Comparison of ENCODE assay signal across 25 cellular contexts in the genomic region with DNA sequence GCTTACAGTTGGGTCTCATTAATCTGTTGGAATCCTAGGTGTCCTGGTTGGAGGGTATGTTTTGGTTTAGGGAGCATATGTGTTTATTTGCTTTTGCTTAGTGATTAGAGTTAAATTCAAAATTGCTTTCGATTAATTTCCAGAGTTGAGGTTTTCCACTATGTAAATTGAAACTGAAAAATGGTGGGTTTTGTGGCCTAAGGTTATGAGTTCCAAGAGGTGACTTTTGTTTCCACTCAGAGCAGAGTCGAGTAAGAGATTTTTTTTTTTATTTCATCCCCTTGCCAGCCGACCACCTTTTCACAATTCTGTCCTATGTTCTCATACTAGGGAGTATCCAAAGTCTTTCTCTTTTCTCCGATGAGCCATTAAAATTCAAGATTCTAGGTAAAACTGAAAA.
"Had no signal": no experiment of that assay in that cellular context is flagged by ENCODE, and none has a peak within 500 bp of the region (broad histone marks: within the 10 kb centered on the region; RNA-seq: fewer than 3 reads in every experiment).

No MANE protein-coding gene starts in this region.

- H3K36me3 Mint-ChIP-seq: mesothelial cell of epicardium; naive B cell; naive thymus-derived CD8-positive, alpha-beta T cell had no signal

- DNase-seq: cortex of kidney; effector CD8-positive, alpha-beta T cell; effector memory CD8-positive, alpha-beta T cell; endodermal cell; erythroblast; esophagus squamous epithelium; foreskin fibroblast; foreskin melanocyte; gastrocnemius medialis; glutamatergic neuron; head of caudate nucleus; heart right ventricle; hippocampal formation; left cardiac atrium; left lung; left ventricle myocardium superior; lower lobe of right lung; mesenchymal stem cell; mucosa of descending colon; naive B cell; naive thymus-derived CD8-positive, alpha-beta T cell had no signal

- H3K4me3 ChIP-seq: esophagus squamous epithelium, gastrocnemius medialis, heart right ventricle, left lung, lower lobe of right lung, mucosa of descending colon had no signal

- H3K27me3 Mint-ChIP-seq: dendritic cell treated with granulocyte-macrophage colony-stimulating factor and Interleukin-4, amounts not matched to agents 40 ng/mL and 50 ng/mL, for 4 days; effector memory CD8-positive, alpha-beta T cell; naive B cell; naive thymus-derived CD8-positive, alpha-beta T cell had no signal

- H3K36me3 ChIP-seq: esophagus squamous epithelium, gastrocnemius medialis, heart right ventricle, left lung, lower lobe of right lung had no signal

- H3K27ac Mint-ChIP-seq: dendritic cell treated with granulocyte-macrophage colony-stimulating factor and Interleukin-4, amounts not matched to agents 40 ng/mL and 50 ng/mL, for 4 days; effector memory CD8-positive, alpha-beta T cell; endodermal cell; mesothelial cell of epicardium; naive B cell; naive thymus-derived CD8-positive, alpha-beta T cell had no signal

- H3K27ac ChIP-seq: epithelial cell of prostate, esophagus squamous epithelium, gastrocnemius medialis, heart right ventricle, left lung, lower lobe of right lung had no signal

- H3K9me3 Mint-ChIP-seq: dendritic cell treated with granulocyte-macrophage colony-stimulating factor and Interleukin-4, amounts not matched to agents 40 ng/mL and 50 ng/mL, for 4 days; endodermal cell; mesothelial cell of epicardium; naive B cell had no signal

- H3K4me3 Mint-ChIP-seq: dendritic cell treated with granulocyte-macrophage colony-stimulating factor and Interleukin-4, amounts not matched to agents 40 ng/mL and 50 ng/mL, for 4 days; effector memory CD8-positive, alpha-beta T cell; endodermal cell; mesothelial cell of epicardium; naive B cell; naive thymus-derived CD8-positive, alpha-beta T cell had no signal

- H3K27me3 ChIP-seq: esophagus squamous epithelium, gastrocnemius medialis, left lung had no signal

- H3K4me1 ChIP-seq: esophagus squamous epithelium, gastrocnemius medialis, heart right ventricle, left lung, lower lobe of right lung had no signal

- H3K4me1 Mint-ChIP-seq: endodermal cell; mesothelial cell of epicardium; naive B cell; naive thymus-derived CD8-positive, alpha-beta T cell had no signal

- H3K9me3 ChIP-seq: esophagus squamous epithelium, gastrocnemius medialis, heart right ventricle, left lung, lower lobe of right lung, mucosa of descending colon had no signal

- ATAC-seq: effector memory CD8-positive, alpha-beta T cell; esophagus mucosa; gastrocnemius medialis; heart right ventricle; left cardiac atrium; left lung; left ventricle myocardium superior; lower lobe of right lung; mucosa of descending colon; naive thymus-derived CD8-positive, alpha-beta T cell had no signal
